22 cellular contexts compared by ENCODE assay signal in the genomic region with DNA sequence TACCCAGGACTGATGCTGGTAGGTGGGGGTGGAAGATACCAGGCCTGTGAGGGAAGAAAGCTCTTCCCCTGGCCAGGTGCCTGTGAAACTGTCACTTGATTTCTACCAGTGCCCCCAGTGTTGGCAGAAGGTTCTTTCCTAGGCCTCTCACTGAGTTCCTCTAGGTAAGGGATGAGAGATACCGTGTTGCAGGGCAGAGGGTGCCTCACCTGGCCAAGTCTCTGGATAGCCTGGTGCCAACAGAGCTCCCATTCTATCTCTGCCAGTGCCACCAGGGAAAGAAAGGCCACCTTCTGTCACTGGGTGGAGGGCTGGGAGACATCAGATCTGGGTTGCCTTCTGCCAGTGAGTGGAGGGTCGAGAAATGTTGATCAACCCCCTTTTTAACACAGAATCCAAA.
"Had no signal": no experiment of that assay in that cellular context is flagged by ENCODE, and none has a peak within 500 bp of the region (broad histone marks: within the 10 kb centered on the region; RNA-seq: fewer than 3 reads in every experiment).

No MANE protein-coding gene starts in this region.

- H3K27ac ChIP-seq: dorsolateral prefrontal cortex, foreskin keratinocyte, heart left ventricle, hepatocyte, left lung, prostate gland, right atrium auricular region, stomach, thyroid gland had no signal

- H3K27me3 ChIP-seq: esophagus muscularis mucosa, foreskin keratinocyte, gastroesophageal sphincter, hepatocyte, left lung, right atrium auricular region, stomach, thyroid gland had no signal

- H3K4me3 ChIP-seq: dorsolateral prefrontal cortex, esophagus muscularis mucosa, gastroesophageal sphincter, heart left ventricle, hepatocyte, left lung, prostate gland, right atrium auricular region, stomach, thyroid gland had no signal

- H3K27ac Mint-ChIP-seq: natural killer cell; stimulated activated effector memory CD8-positive, alpha-beta T cell treated with anti-CD3 and anti-CD28 coated beads, Interleukin-12 subunit alpha, Interleukin-12 subunit beta, amount 100 ng/mL, for 72 hours had no signal

- ATAC-seq: foreskin keratinocyte; gastroesophageal sphincter; heart left ventricle; left cardiac atrium; natural killer cell; sciatic nerve; stimulated activated effector memory CD8-positive, alpha-beta T cell treated with anti-CD3 and anti-CD28 coated beads, Interleukin-12 subunit alpha, Interleukin-12 subunit beta, amount 100 ng/mL, for 72 hours had no signal

- H3K9me3 ChIP-seq: gastroesophageal sphincter, left lung, prostate gland, thyroid gland had no signal

- H3K9me3 Mint-ChIP-seq: stimulated activated effector memory CD8-positive, alpha-beta T cell treated with anti-CD3 and anti-CD28 coated beads, Interleukin-12 subunit alpha, Interleukin-12 subunit beta, amount 100 ng/mL, for 72 hours had no signal

- H3K36me3 Mint-ChIP-seq: stimulated activated effector memory CD8-positive, alpha-beta T cell treated with anti-CD3 and anti-CD28 coated beads, Interleukin-12 subunit alpha, Interleukin-12 subunit beta, amount 100 ng/mL, for 72 hours had no signal

- H3K36me3 ChIP-seq: esophagus muscularis mucosa, gastroesophageal sphincter, heart left ventricle, left lung, prostate gland, right atrium auricular region, stomach, thyroid gland had no signal

- H3K4me1 ChIP-seq: foreskin keratinocyte, prostate gland, right atrium auricular region had no signal

- DNase-seq: dorsolateral prefrontal cortex; effector CD8-positive, alpha-beta T cell; foreskin keratinocyte; heart left ventricle; left cardiac atrium; left lung; mammary epithelial cell; mesendoderm; natural killer cell; stimulated activated CD4-positive, alpha-beta T cell treated with anti-CD3 and anti-CD28 coated beads, Interleukin-2, amount 100 ng/mL, for 24 hours; stimulated activated CD4-positive, alpha-beta T cell treated with anti-CD3 and anti-CD28 coated beads, Interleukin-4, amount 100 ng/mL, for 24 hours; stimulated activated naive CD4-positive, alpha-beta T cell treated with Interleukin-2 at 50 U/mL for 16 hours; stomach; thyroid gland; trophoblast cell had no signal

- H3K4me3 Mint-ChIP-seq: natural killer cell; stimulated activated effector memory CD8-positive, alpha-beta T cell treated with anti-CD3 and anti-CD28 coated beads, Interleukin-12 subunit alpha, Interleukin-12 subunit beta, amount 100 ng/mL, for 72 hours had no signal
